15 cellular contexts compared by ENCODE assay signal in genomic region chr5:179272326-179273073, GRCh38.
DNase-seq lines count a peak whose midpoint lies in the region; ATAC-seq, FAIRE-seq and TF ChIP-seq lines count a peak whose summit lies in the region.
"Had no signal": no experiment of that assay in that cellular context is flagged by ENCODE, and none has a peak within 500 bp of the region (broad histone marks: within the 10 kb centered on the region; RNA-seq: fewer than 3 reads in every experiment).

No MANE protein-coding gene starts in this region.

- intact Hi-C loops in left lung (cut with DNase I) = no loop called here

- H3K4me3 ChIP-seq in endodermal cell (ENCODE audit: low read length) (no peak overlapping the region), left lung (no peak overlapping the region), skeletal muscle tissue (ENCODE audit: low read length in 3 of 3) (no peak overlapping the region)
- H3K4me3 ChIP-seq: body of pancreas had no signal

- H2AK5ac ChIP-seq in H9 (ENCODE audit: insufficient read length, low read length) = no peak overlapping the region

- H3K27ac ChIP-seq in H9 (ENCODE audit: insufficient read length, low read depth, low read length) = no peak overlapping the region
- peak overlapping the region; percentile 79 for H3K27ac ChIP-seq in endodermal cell (ENCODE audit: low read depth, low read length)
- H3K27ac ChIP-seq in left lung = peak overlapping the region in 1 of 2 donors; percentile 65
- peak overlapping the region; percentile 82 for H3K27ac ChIP-seq in skeletal muscle tissue (ENCODE audit: low read depth, low read length)

- H3K4me3 Mint-ChIP-seq in H9 = no peak overlapping the region
- no peak overlapping the region for H3K4me3 Mint-ChIP-seq in endodermal cell
- H3K4me3 Mint-ChIP-seq: T-helper 17 cell had no signal

- H3K4ac ChIP-seq in H9 (ENCODE audit: low read depth, low read length) = no peak overlapping the region

- no peak for FAIRE-seq in GM12891 (lab: Jason Lieb, UNC)
- FAIRE-seq: H54 had no signal

- no peaks in the 10 kb centered on the region; the same call in 1 of the 2 replicates for H3K27me3 Mint-ChIP-seq in H9 (ENCODE audit: low read depth)
- no peaks in the 10 kb centered on the region for H3K27me3 Mint-ChIP-seq in endodermal cell (ENCODE audit: insufficient read depth)

- TF ChIP-seq CTCF in H9 (conservative IDR thresholded peaks at IDR 0.05) = no peak
- TF ChIP-seq CTCF in endodermal cell (conservative IDR thresholded peaks at IDR 0.05) = no peak
- no peak for TF ChIP-seq CTCF in left lung (IDR thresholded peaks at IDR 0.05)

- H3K36me3 Mint-ChIP-seq in H9 (ENCODE audit: insufficient read depth in 1 of 3, low read depth in 3 of 3) = no peaks in the 10 kb centered on the region
- H3K36me3 Mint-ChIP-seq in endodermal cell (ENCODE audit: low read depth) = no peaks in the 10 kb centered on the region

- no peak for TF ChIP-seq POLR2A in GM12891 (IDR thresholded peaks at IDR 0.05; ENCODE audit: low read depth, low read length)

- H3K18ac ChIP-seq in H9 (ENCODE audit: insufficient read length, low read depth, low read length) = no peak overlapping the region

- H4K20me1 ChIP-seq in H9 (ENCODE audit: control insufficient read depth, insufficient read depth, insufficient read length) = no peaks in the 10 kb centered on the region

- peaks cover 2 to 3% of the 10 kb centered on the region in 2 experiments; a peak in 2 of 5 replicates for H3K9me3 Mint-ChIP-seq in H9
- H3K9me3 Mint-ChIP-seq in endodermal cell = no peaks in the 10 kb centered on the region

- no peak overlapping the region for H2BK5ac ChIP-seq in H9 (ENCODE audit: insufficient read length, low read length)

- H2AFZ ChIP-seq in H9 (ENCODE audit: low read length) = no peak overlapping the region

- H4K8ac ChIP-seq in H9 (replicated peaks; ENCODE audit: insufficient read length, low read depth, low read length) = no peak overlapping the region

- H3K4me1 ChIP-seq in H9 (ENCODE audit: insufficient read depth, low read length) (no peaks in the 10 kb centered on the region), endodermal cell (ENCODE audit: control insufficient read depth, insufficient read depth, low read length) (no peaks in the 10 kb centered on the region), left lung (peaks cover 0 to 22% of the 10 kb centered on the region in 2 donors), skeletal muscle tissue (ENCODE audit: control insufficient read depth in 3 of 3, insufficient read depth in 3 of 3, low read length in 3 of 3) (peaks cover 60 to 77% (median 67%) of the 10 kb centered on the region in 3 donors)
- H3K4me1 ChIP-seq: body of pancreas had no signal

- no peak overlapping the region for H3K56ac ChIP-seq in H9 (ENCODE audit: insufficient read length, low read depth, low read length)

- no peak overlapping the region for H4K5ac ChIP-seq in H9 (ENCODE audit: insufficient read length, low read depth, low read length)

- no peak overlapping the region for H4K91ac ChIP-seq in H9 (ENCODE audit: insufficient read length, low read depth, low read length)

- H3K27me3 ChIP-seq in H9 (ENCODE audit: insufficient read depth, low read length) (no peaks in the 10 kb centered on the region), endodermal cell (ENCODE audit: control insufficient read depth, insufficient read depth, low read length, poor library complexity, severe bottlenecking) (no peaks in the 10 kb centered on the region), left lung (peaks cover 0 to 27% of the 10 kb centered on the region in 2 donors), skeletal muscle tissue (ENCODE audit: control insufficient read depth in 3 of 3, insufficient read depth in 3 of 3, low read length in 3 of 3) (peaks cover 0 to 2% (median 0%) of the 10 kb centered on the region in 3 donors)
- H3K27me3 ChIP-seq: body of pancreas had no signal

- DNase-seq in H9 = peak; percentile 18
- DNase-seq in endodermal cell = peak; percentile 30
- peak; percentile 29 to 68 for DNase-seq in left lung
- no peak for DNase-seq in GM19238 (ENCODE audit: insufficient read length, low spot score)
- no peak for DNase-seq in GM12891 (ENCODE audit: insufficient read length, low spot score)
- DNase-seq in kidney tubule cell (ENCODE audit: low spot score) = no peak
- no peak for DNase-seq in H4 (ENCODE audit: low spot score)
- DNase-seq: kidney glomerular epithelial cell, NCI-H1694 treated with DMSO at 0.1 percent for 48 hours, NCI-H446 treated with DMSO at 0.1 percent for 48 hours, SHP77 treated with DMSO at 0.1 percent for 48 hours, T-helper 17 cell had no signal

- H3K79me1 ChIP-seq in H9 (ENCODE audit: insufficient read depth, low read depth, low read length, poor library complexity, severe bottlenecking) = no peaks in the 10 kb centered on the region

- no peak for ATAC-seq in left lung
- ATAC-seq: body of pancreas, T-helper 17 cell had no signal

- no peak overlapping the region for H3K14ac ChIP-seq in H9 (ENCODE audit: insufficient read depth, low read length)

- H3K9me3 ChIP-seq in H9 (ENCODE audit: control insufficient read depth, low read depth, low read length) = no peaks in the 10 kb centered on the region
- no peaks in the 10 kb centered on the region for H3K9me3 ChIP-seq in endodermal cell (ENCODE audit: control insufficient read depth, low read length)
- H3K9me3 ChIP-seq in left lung = no peaks in the 10 kb centered on the region
- H3K9me3 ChIP-seq in skeletal muscle tissue (ENCODE audit: control insufficient read depth in 3 of 3, low read length in 3 of 3) = no peaks in the 10 kb centered on the region
- H3K9me3 ChIP-seq: body of pancreas had no signal

- no peak overlapping the region for H3K9ac ChIP-seq in H9 (ENCODE audit: extremely low read depth, insufficient read length, low read length)
- H3K9ac ChIP-seq in endodermal cell (ENCODE audit: extremely low read depth, low read length, poor library complexity, severe bottlenecking) = no peak overlapping the region
- no peak overlapping the region for H3K9ac ChIP-seq in skeletal muscle tissue (ENCODE audit: low read depth in 1 of 3, low read length in 3 of 3)

- peaks cover 7 to 10% of the 10 kb centered on the region in 2 experiments for H3K4me1 Mint-ChIP-seq in H9
- H3K4me1 Mint-ChIP-seq in endodermal cell = no peaks in the 10 kb centered on the region

- H3T11ph ChIP-seq in H9 (ENCODE audit: low read length) = no peak overlapping the region

- H2BK12ac ChIP-seq in H9 (ENCODE audit: insufficient read length, low read depth, low read length) = no peak overlapping the region

- no peak overlapping the region for H3K4me2 ChIP-seq in H9 (ENCODE audit: insufficient read depth, insufficient read length, low read length)

- H3K79me2 ChIP-seq in H9 (ENCODE audit: insufficient read depth, low read length) = no peaks in the 10 kb centered on the region

- no CpG with 5 or more reads among the region's 19 CpGs for WGBS in H9 (ENCODE audit: extremely low coverage, insufficient read length, low lambda C conversion rate)
- 83 to 90% methylated on average over 1 to 19 of the region's 19 CpGs for WGBS in endodermal cell (ENCODE audit: insufficient coverage in 1 of 2, insufficient read length in 1 of 2), 2 experiments

- no peaks in the 10 kb centered on the region for H3K23me2 ChIP-seq in H9 (ENCODE audit: insufficient read length, low read depth, low read length, poor library complexity, severe bottlenecking)

- no peak overlapping the region for H3K23ac ChIP-seq in H9 (ENCODE audit: insufficient read length, low read depth, low read length)

- no peak overlapping the region for H2BK20ac ChIP-seq in H9 (ENCODE audit: low read depth, low read length, poor library complexity, severe bottlenecking)

- H3K27ac Mint-ChIP-seq in H9 (no peak overlapping the region; a peak in 1 of 7 replicates), endodermal cell (no peak overlapping the region)
- H3K27ac Mint-ChIP-seq: T-helper 17 cell had no signal

- H2BK120ac ChIP-seq in H9 (ENCODE audit: low read depth, low read length, poor library complexity, severe bottlenecking) = no peak overlapping the region

- H3K36me3 ChIP-seq in endodermal cell (ENCODE audit: control insufficient read depth, insufficient read depth, low read length) (no peaks in the 10 kb centered on the region), left lung (peaks cover 0 to 8% of the 10 kb centered on the region in 2 donors), skeletal muscle tissue (ENCODE audit: control insufficient read depth in 3 of 3, insufficient read depth in 3 of 3, low read length in 3 of 3) (no peaks in the 10 kb centered on the region)

- no peak overlapping the region for H2BK15ac ChIP-seq in H9 (ENCODE audit: low read depth, low read length)

TF ChIP-seq in GM12891, 5 proteins besides CTCF, POLR2A, EP300 and RAD21:
- no peak for TF ChIP-seq SPI1 (IDR thresholded peaks at IDR 0.05; ENCODE audit: low read depth, low read length)
- TF ChIP-seq POU2F2 (IDR thresholded peaks at IDR 0.05; ENCODE audit: low read depth, low read length) = no peak
TF ChIP-seq in GM12891: peak in this region for 0.

Comparison
In these comparisons a context has a peak if more than half of its experiments do, and no peak if none do; other contexts are left out.
1. DNase-seq: peak in H9 (single experiment), endodermal cell (single experiment) and left lung (2 of 2); none in GM19238 (single experiment), GM12891 (single experiment), kidney tubule cell (single experiment) and H4 (single experiment).